In the genomic region with DNA sequence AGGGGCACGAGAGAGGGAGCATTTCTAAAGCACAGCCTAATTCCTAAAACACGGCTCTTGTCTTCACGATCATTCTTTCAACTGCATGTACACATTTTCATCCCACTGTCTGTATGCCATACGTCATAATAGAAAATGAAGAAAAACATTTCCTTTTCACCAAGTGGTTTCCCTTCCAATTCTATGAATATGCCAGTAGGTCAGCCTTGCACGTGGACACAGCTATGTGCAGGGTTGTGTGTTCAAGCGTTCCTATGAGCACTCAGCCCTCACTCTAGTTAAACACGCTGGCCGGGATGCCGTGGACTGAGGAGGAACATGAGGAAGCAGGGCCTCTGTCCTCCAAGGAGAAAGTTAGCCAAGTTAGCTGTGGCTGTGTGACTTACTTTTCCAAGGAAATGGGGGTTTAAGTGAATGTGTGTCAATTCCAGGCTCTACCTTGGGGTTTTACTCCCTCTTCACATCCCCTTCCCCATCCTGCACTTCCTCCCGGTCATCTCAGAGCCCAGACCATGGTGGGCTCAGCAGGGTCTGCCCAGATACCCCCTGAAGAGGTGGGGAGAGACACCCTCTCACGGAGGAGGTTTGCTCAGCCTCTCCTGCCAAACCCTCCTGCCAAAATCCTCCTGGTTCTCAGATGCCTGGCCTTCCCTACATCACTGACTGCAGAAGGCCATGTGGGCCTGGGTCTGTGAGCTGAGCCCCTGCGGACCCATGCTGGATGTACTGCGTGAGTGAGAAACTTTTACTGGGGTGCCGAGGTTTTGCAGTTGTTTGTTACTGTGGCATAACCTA, we compare ENCODE assay signal across 21 cellular contexts.
DNase-seq lines count a peak whose midpoint lies in the region; FAIRE-seq and TF ChIP-seq lines count a peak whose summit lies in the region.
"Had no signal": no experiment of that assay in that cellular context is flagged by ENCODE, and none has a peak within 500 bp of the region (broad histone marks: within the 10 kb centered on the region; RNA-seq: fewer than 3 reads in every experiment).

No MANE protein-coding gene starts in this region.

- TF ChIP-seq EP300 in stomach (IDR thresholded peaks at IDR 0.05), result no peak

- POLR2A ChIA-PET in HEK293 (lab: Yijun Ruan, JAX), result no interaction called here

- H3K4me3 ChIP-seq in HEK293 (ENCODE audit: low read depth, low read length) (no peak overlapping the region), bronchial epithelial cell (ENCODE audit: low read depth, low read length) (no peak overlapping the region), stomach (no peak overlapping the region)
- H3K4me3 ChIP-seq: Peyer's patch, SJSA1 had no signal

- TF ChIP-seq CTCF in HEK293 (tag by site-specific recombination; IDR thresholded peaks at IDR 0.05) (no peak), bronchial epithelial cell (IDR thresholded peaks at IDR 0.05; ENCODE audit: insufficient read depth, low read length, severe bottlenecking) (no peak), stomach (IDR thresholded peaks at IDR 0.05) (no peak)

- FAIRE-seq in bronchial epithelial cell (lab: Jason Lieb, UNC), result peak; percentile 13
- FAIRE-seq: GM19239 had no signal

- CTCF ChIA-PET in HEK293 (lab: Yijun Ruan, JAX), result no interaction called here

- intact Hi-C loops in stomach (cut with DNase I; ENCODE audit: low total_unique reads), result no loop called here

- TF ChIP-seq POLR2A in stomach (IDR thresholded peaks at IDR 0.05), result no peak

- H3K27ac ChIP-seq in HEK293 (ENCODE audit: extremely low read depth, low read depth, low read length) (no peak overlapping the region), stomach (no peak overlapping the region)
- H3K27ac ChIP-seq: Peyer's patch, SJSA1 had no signal

- no peaks in the 10 kb centered on the region for H3K4me1 ChIP-seq in HEK293 (ENCODE audit: control insufficient read depth, insufficient read depth, low read length)
- H3K4me1 ChIP-seq in stomach, result no peaks in the 10 kb centered on the region
- H3K4me1 ChIP-seq: BE2C, Peyer's patch, SJSA1 had no signal

- H3K36me3 ChIP-seq in HEK293 (ENCODE audit: control insufficient read depth in 2 of 2, insufficient read depth in 1 of 2, low read length in 2 of 2), result no peaks in the 10 kb centered on the region
- no peaks in the 10 kb centered on the region for H3K36me3 ChIP-seq in bronchial epithelial cell (ENCODE audit: control insufficient read depth, insufficient read depth, low read length)
- H3K36me3 ChIP-seq in stomach, result no peaks in the 10 kb centered on the region
- H3K36me3 ChIP-seq: BE2C, Peyer's patch, SJSA1 had no signal

- H3K27me3 ChIP-seq in bronchial epithelial cell (ENCODE audit: control insufficient read depth, insufficient read depth, low read length) (peaks cover 1% of the 10 kb centered on the region), stomach (peaks cover 0 to 11% (median 0%) of the 10 kb centered on the region in 3 donors)
- H3K27me3 ChIP-seq: BE2C, Peyer's patch had no signal

- no peaks in the 10 kb centered on the region for H3K9me3 ChIP-seq in HEK293 (ENCODE audit: control insufficient read depth, insufficient read depth, low read depth, low read length)
- H3K9me3 ChIP-seq in stomach, result peaks cover 0 to 16% (median 15%) of the 10 kb centered on the region in 4 donors

- 74 to 85% (median 80%) methylated on average over 14 of the region's 14 CpGs for WGBS in stomach, 5 donors

- DNase-seq in bronchial epithelial cell (ENCODE audit: low read depth), result no peak
- peak; percentile 42 for DNase-seq in islet precursor cell
- peak; percentile 23 for DNase-seq in stomach
- no peak for DNase-seq in putamen (ENCODE audit: low spot score)
- DNase-seq in SIG-M5 treated with dmso at 0.1 percent for 504 hours (lab: John Stamatoyannopoulos, UW; ENCODE audit: unreplicated experiment), result no peak
- no peak for DNase-seq in HT-29 (ENCODE audit: low spot score)
- DNase-seq: BE2C, EL, GF-D8, HCEC 1CT, Karpas-422, NCI-H1694, NCI-H2081, NCI-H2171, NCI-H345, NCI-H524, NCI-H82 had no signal

TF ChIP-seq in HEK293, 187 proteins besides CTCF, POLR2A, EP300 and RAD21:
- 0 out of 2 replicates have a peak, but pooled peaks have one; percentile 22 for TF ChIP-seq PRDM1 (tag by site-specific recombination; IDR thresholded peaks at IDR 0.05)
- TF ChIP-seq ZNF677 (tag by site-specific recombination; IDR thresholded peaks at IDR 0.05), result no peak

Comparison
In these comparisons a context has a peak if more than half of its experiments do, and no peak if none do; other contexts are left out.
1. DNase-seq: peak in islet precursor cell (single experiment) and stomach (single experiment); none in bronchial epithelial cell (single experiment), putamen (single experiment), SIG-M5 treated with dmso at 0.1 percent for 504 hours (single experiment) and HT-29 (single experiment).